In the genomic region with DNA sequence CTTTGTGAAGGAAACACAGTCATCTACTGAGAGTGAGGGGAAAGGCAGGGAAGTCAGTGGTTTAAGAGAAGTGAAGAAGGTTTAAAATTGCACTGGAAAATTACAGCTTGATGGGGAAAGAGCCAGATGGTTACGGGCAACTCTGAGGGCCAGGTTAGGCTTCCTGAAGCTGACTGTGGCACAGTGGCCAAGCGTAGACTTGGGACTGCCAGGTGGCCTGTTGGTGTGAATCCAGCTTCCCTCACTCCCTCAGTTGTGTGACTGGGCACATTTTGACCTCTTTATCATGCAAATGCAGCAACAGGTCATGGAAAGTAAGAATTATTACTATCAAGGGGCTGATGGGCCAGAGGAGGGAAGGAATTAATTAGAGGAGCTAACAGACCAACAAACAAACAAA, we compare ENCODE assay signal across 29 cellular contexts.
"Had no signal": no experiment of that assay in that cellular context is flagged by ENCODE, and none has a peak within 500 bp of the region (broad histone marks: within the 10 kb centered on the region; RNA-seq: fewer than 3 reads in every experiment).

No MANE protein-coding gene starts in this region.

- H3K9me3 ChIP-seq: heart left ventricle, left lung, lower lobe of right lung, neutrophil, right lobe of liver, stomach, testis, transverse colon had no signal

- H3K36me3 ChIP-seq: heart left ventricle, left lung, lower lobe of right lung, neutrophil, right lobe of liver, stomach, transverse colon had no signal

- H3K27ac ChIP-seq: foreskin keratinocyte, heart left ventricle, left lung, lower lobe of right lung, neutrophil, right lobe of liver, stomach, testis, transverse colon had no signal

- H3K36me3 Mint-ChIP-seq: activated CD4-positive, alpha-beta memory T cell treated with anti-CD3 and anti-CD28 coated beads for 36 hours; activated naive CD8-positive, alpha-beta T cell treated with anti-CD3 and anti-CD28 coated beads for 36 hours; natural killer cell had no signal

- H3K27me3 Mint-ChIP-seq: activated CD4-positive, alpha-beta memory T cell treated with anti-CD3 and anti-CD28 coated beads for 36 hours; activated naive CD8-positive, alpha-beta T cell treated with anti-CD3 and anti-CD28 coated beads for 36 hours; progenitor cell of endocrine pancreas had no signal

- DNase-seq: activated CD4-positive, alpha-beta memory T cell treated with anti-CD3 and anti-CD28 coated beads for 36 hours; activated CD4-positive, alpha-beta T cell treated with anti-CD3 and anti-CD28 coated beads for 4 hours; activated CD8-positive, alpha-beta memory T cell treated with anti-CD3 and anti-CD28 coated beads, Interleukin-2, amount 50 U/mL, for 4 hours; activated effector memory CD4-positive, alpha-beta T cell treated with anti-CD3 and anti-CD28 coated beads, Interleukin-2, amount 50 U/mL, for 16 hours; activated naive CD4-positive, alpha-beta T cell treated with anti-CD3 and anti-CD28 coated beads for 36 hours; activated naive CD8-positive, alpha-beta T cell treated with anti-CD3 and anti-CD28 coated beads for 36 hours; activated T-cell treated with anti-CD3 and anti-CD28 coated beads, Interleukin-2, amount 50 U/mL, for 1 hour; amniotic stem cell; cerebellar nuclear complex; cortex of kidney; foreskin keratinocyte; heart left ventricle; hypothalamus; left lung; lower lobe of right lung; mesendoderm; natural killer cell; right lobe of liver; stimulated activated CD4-positive, alpha-beta T cell treated with anti-CD3 and anti-CD28 coated beads, Interleukin-12 subunit alpha, Interleukin-12 subunit beta, amount 100 ng/mL, for 4 hours; stimulated activated CD4-positive, alpha-beta T cell treated with anti-CD3 and anti-CD28 coated beads, Interleukin-4, amount 100 ng/mL, for 24 hours; stomach; T-helper 1 cell; testis; transverse colon had no signal

- H3K4me3 Mint-ChIP-seq: activated CD4-positive, alpha-beta memory T cell treated with anti-CD3 and anti-CD28 coated beads for 36 hours; activated naive CD4-positive, alpha-beta T cell treated with anti-CD3 and anti-CD28 coated beads for 36 hours; activated naive CD8-positive, alpha-beta T cell treated with anti-CD3 and anti-CD28 coated beads for 36 hours; activated T-helper 1 cell treated with anti-CD3 and anti-CD28 coated beads, Interleukin-12 subunit alpha, Interleukin-12 subunit beta, Interleukin-2, Interleukin-4 antibody, amounts not matched to agents 30 ng/mL and 10 ng/mL and 1 ng/mL, durations not matched to agents 14 hours and 24 hours and 36 hours; stimulated activated effector memory CD8-positive, alpha-beta T cell treated with anti-CD3 and anti-CD28 coated beads, Interleukin-12 subunit alpha, Interleukin-12 subunit beta, amount 100 ng/mL, for 72 hours; T-helper 2 cell treated with Interferon-gamma antibody and Interleukin-4, amounts not matched to agents 5 μg/mL and 100 μg/mL, for 36 hours had no signal

- H3K27ac Mint-ChIP-seq: activated CD4-positive, alpha-beta memory T cell treated with anti-CD3 and anti-CD28 coated beads for 36 hours; activated naive CD4-positive, alpha-beta T cell treated with anti-CD3 and anti-CD28 coated beads for 36 hours; activated naive CD8-positive, alpha-beta T cell treated with anti-CD3 and anti-CD28 coated beads for 36 hours; activated T-helper 1 cell treated with anti-CD3 and anti-CD28 coated beads, Interleukin-12 subunit alpha, Interleukin-12 subunit beta, Interleukin-2, Interleukin-4 antibody, amounts not matched to agents 30 ng/mL and 10 ng/mL and 1 ng/mL, durations not matched to agents 14 hours and 24 hours and 36 hours; stimulated activated effector memory CD8-positive, alpha-beta T cell treated with anti-CD3 and anti-CD28 coated beads, Interleukin-12 subunit alpha, Interleukin-12 subunit beta, amount 100 ng/mL, for 72 hours; T-helper 2 cell treated with Interferon-gamma antibody and Interleukin-4, amounts not matched to agents 5 μg/mL and 100 μg/mL, for 36 hours had no signal

- H3K4me1 ChIP-seq: heart left ventricle, left lung, lower lobe of right lung, right lobe of liver, stomach, testis had no signal

- H3K27me3 ChIP-seq: heart left ventricle, left lung, neutrophil, right lobe of liver, stomach, testis, transverse colon had no signal

- H3K4me3 ChIP-seq: heart left ventricle, left lung, lower lobe of right lung, right lobe of liver, stomach, testis, transverse colon had no signal

- H3K9me3 Mint-ChIP-seq: activated CD4-positive, alpha-beta memory T cell treated with anti-CD3 and anti-CD28 coated beads for 36 hours; activated naive CD4-positive, alpha-beta T cell treated with anti-CD3 and anti-CD28 coated beads for 36 hours; activated naive CD8-positive, alpha-beta T cell treated with anti-CD3 and anti-CD28 coated beads for 36 hours; activated T-helper 1 cell treated with anti-CD3 and anti-CD28 coated beads, Interleukin-12 subunit alpha, Interleukin-12 subunit beta, Interleukin-2, Interleukin-4 antibody, amounts not matched to agents 30 ng/mL and 10 ng/mL and 1 ng/mL, durations not matched to agents 14 hours and 24 hours and 36 hours; natural killer cell; stimulated activated effector memory CD8-positive, alpha-beta T cell treated with anti-CD3 and anti-CD28 coated beads, Interleukin-12 subunit alpha, Interleukin-12 subunit beta, amount 100 ng/mL, for 72 hours; T-helper 2 cell treated with Interferon-gamma antibody and Interleukin-4, amounts not matched to agents 5 μg/mL and 100 μg/mL, for 36 hours had no signal
